19 cellular contexts compared by ENCODE assay signal in the genomic region with DNA sequence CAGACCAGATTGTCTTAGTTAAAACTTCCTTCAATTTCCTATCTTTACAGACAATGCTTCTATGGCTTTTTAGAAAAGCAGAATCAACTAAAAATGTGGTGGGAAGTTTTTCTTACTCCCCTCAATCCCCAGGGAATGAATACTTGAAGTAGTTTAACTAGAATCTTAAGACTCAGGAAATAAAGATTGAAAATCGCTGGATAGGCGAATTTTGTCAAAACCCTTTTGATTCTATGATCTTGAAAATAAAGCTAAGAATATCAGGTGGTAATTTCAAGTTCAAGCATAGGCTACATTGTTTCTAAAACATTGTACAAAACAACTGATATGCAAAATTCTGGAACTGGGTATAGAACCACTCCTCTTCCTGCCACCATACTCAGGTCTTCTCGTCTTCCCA.
DNase-seq lines count a peak whose midpoint lies in the region; TF ChIP-seq lines count a peak whose summit lies in the region.
"Had no signal": no experiment of that assay in that cellular context is flagged by ENCODE, and none has a peak within 500 bp of the region (broad histone marks: within the 10 kb centered on the region; RNA-seq: fewer than 3 reads in every experiment).

No MANE protein-coding gene starts in this region.

- H3K4me3 Mint-ChIP-seq in activated CD4-positive, alpha-beta T cell treated with anti-CD3 and anti-CD28 coated beads, Interleukin-2, amount 10 ng/mL, durations not matched to agents 24 days and 14 days: no peak overlapping the region
- no peak overlapping the region for H3K4me3 Mint-ChIP-seq in osteocyte (ENCODE audit: unreplicated experiment)
- H3K4me3 Mint-ChIP-seq: CD14-positive monocyte; CD4-positive, alpha-beta T cell; CD8-positive, alpha-beta memory T cell had no signal

- H3K9me3 ChIP-seq in SK-N-MC (ENCODE audit: low read depth, low read length) (no peaks in the 10 kb centered on the region), ascending aorta (no peaks in the 10 kb centered on the region)
- H3K9me3 ChIP-seq: BE2C; BLaER1 treated with 17β-estradiol and CSF1 and Interleukin-3, amounts not matched to agents 10 nM and 100 nM had no signal

- no peaks in the 10 kb centered on the region for H3K27me3 ChIP-seq in ascending aorta
- H3K27me3 ChIP-seq: BE2C; BLaER1 treated with 17β-estradiol and CSF1 and Interleukin-3, amounts not matched to agents 10 nM and 100 nM had no signal

- no peaks in the 10 kb centered on the region for H3K27me3 Mint-ChIP-seq in activated CD4-positive, alpha-beta T cell treated with anti-CD3 and anti-CD28 coated beads, Interleukin-2, amount 10 ng/mL, durations not matched to agents 24 days and 14 days
- H3K27me3 Mint-ChIP-seq in osteocyte (ENCODE audit: unreplicated experiment): peaks cover 2% of the 10 kb centered on the region
- H3K27me3 Mint-ChIP-seq: CD4-positive, alpha-beta T cell had no signal

- no peaks in the 10 kb centered on the region for H3K9me3 Mint-ChIP-seq in activated CD4-positive, alpha-beta T cell treated with anti-CD3 and anti-CD28 coated beads, Interleukin-2, amount 10 ng/mL, durations not matched to agents 24 days and 14 days
- no peaks in the 10 kb centered on the region for H3K9me3 Mint-ChIP-seq in osteocyte (ENCODE audit: unreplicated experiment)
- H3K9me3 Mint-ChIP-seq: CD4-positive, alpha-beta T cell; CD8-positive, alpha-beta memory T cell had no signal

- H3K36me3 ChIP-seq in SK-N-MC (ENCODE audit: insufficient read depth, low read length) (no peaks in the 10 kb centered on the region), ascending aorta (no peaks in the 10 kb centered on the region)
- H3K36me3 ChIP-seq: BE2C; BLaER1 treated with 17β-estradiol and CSF1 and Interleukin-3, amounts not matched to agents 10 nM and 100 nM had no signal

- H3K4me1 Mint-ChIP-seq in activated CD4-positive, alpha-beta T cell treated with anti-CD3 and anti-CD28 coated beads, Interleukin-2, amount 10 ng/mL, durations not matched to agents 24 days and 14 days: peaks cover 2% of the 10 kb centered on the region
- no peaks in the 10 kb centered on the region for H3K4me1 Mint-ChIP-seq in osteocyte (ENCODE audit: unreplicated experiment)
- H3K4me1 Mint-ChIP-seq: CD14-positive monocyte had no signal

- H3K27ac ChIP-seq in SK-N-MC (peak overlapping the region; percentile 9; the same call in 1 of the 2 replicates), ascending aorta (no peak overlapping the region)
- H3K27ac ChIP-seq: 22Rv1; BLaER1 treated with 17β-estradiol and CSF1 and Interleukin-3, amounts not matched to agents 10 nM and 100 nM had no signal

- H3K9ac ChIP-seq in SK-N-MC (ENCODE audit: insufficient read length): no peak overlapping the region
- H3K9ac ChIP-seq: BLaER1 treated with 17β-estradiol and CSF1 and Interleukin-3, amounts not matched to agents 10 nM and 100 nM had no signal

- DNase-seq in activated CD4-positive, alpha-beta T cell treated with anti-CD3 and anti-CD28 coated beads, Interleukin-2, amount 10 ng/mL, durations not matched to agents 24 days and 14 days: peak; percentile 6
- no peak for DNase-seq in activated CD4-positive, alpha-beta T cell treated with anti-CD3 and anti-CD28 coated beads for 4 hours
- DNase-seq in SK-N-MC (ENCODE audit: low read depth, low spot score) (peak; percentile 59), fibroblast of peridontal ligament (ENCODE audit: extremely low read depth) (peak; percentile 10), ascending aorta (ENCODE audit: low spot score in 2 of 2) (no peak), osteocyte (ENCODE audit: extremely low spot score, unreplicated experiment) (no peak)
- DNase-seq: ACHN; AML-193; BE2C; CD4-positive, alpha-beta T cell; CD8-positive, alpha-beta memory T cell; DMS 273 treated with DMSO at 0.1 percent for 48 hours; DMS79; GF-D8; H7; HCEC 1CT had no signal

- H3K27ac Mint-ChIP-seq in activated CD4-positive, alpha-beta T cell treated with anti-CD3 and anti-CD28 coated beads, Interleukin-2, amount 10 ng/mL, durations not matched to agents 24 days and 14 days: no peak overlapping the region
- H3K27ac Mint-ChIP-seq in osteocyte (ENCODE audit: unreplicated experiment): no peak overlapping the region
- H3K27ac Mint-ChIP-seq: CD14-positive monocyte; CD4-positive, alpha-beta T cell; CD8-positive, alpha-beta memory T cell had no signal

- peaks cover 0 to 3% of the 10 kb centered on the region in 2 donors for H3K4me1 ChIP-seq in ascending aorta
- H3K4me1 ChIP-seq: BE2C; BLaER1 treated with 17β-estradiol and CSF1 and Interleukin-3, amounts not matched to agents 10 nM and 100 nM had no signal

- H3K4me3 ChIP-seq in SK-N-MC (no peak overlapping the region), ascending aorta (no peak overlapping the region)
- H3K4me3 ChIP-seq: BLaER1 treated with 17β-estradiol and CSF1 and Interleukin-3, amounts not matched to agents 10 nM and 100 nM had no signal

- TF ChIP-seq CTCF in ascending aorta (IDR thresholded peaks at IDR 0.05) (no peak), osteocyte (IDR thresholded peaks at IDR 0.05) (no peak)

- intact Hi-C loops in activated CD4-positive, alpha-beta T cell treated with anti-CD3 and anti-CD28 coated beads, Interleukin-2, amount 10 ng/mL, durations not matched to agents 24 days and 14 days (cut with micrococcal nuclease): no loop called here
- intact Hi-C loops in ascending aorta (cut with DNase I): no loop called here

- H3K36me3 Mint-ChIP-seq in activated CD4-positive, alpha-beta T cell treated with anti-CD3 and anti-CD28 coated beads, Interleukin-2, amount 10 ng/mL, durations not matched to agents 24 days and 14 days (ENCODE audit: low read depth): no peaks in the 10 kb centered on the region
- H3K36me3 Mint-ChIP-seq in osteocyte (ENCODE audit: unreplicated experiment): no peaks in the 10 kb centered on the region
- H3K36me3 Mint-ChIP-seq: CD14-positive monocyte; CD8-positive, alpha-beta memory T cell had no signal

Comparison
In these comparisons a context has a peak if more than half of its experiments do, and no peak if none do; other contexts are left out.
1. DNase-seq: peak in activated CD4-positive, alpha-beta T cell treated with anti-CD3 and anti-CD28 coated beads, Interleukin-2, amount 10 ng/mL, durations not matched to agents 24 days and 14 days (single experiment), SK-N-MC (single experiment) and fibroblast of peridontal ligament (single experiment); none in activated CD4-positive, alpha-beta T cell treated with anti-CD3 and anti-CD28 coated beads for 4 hours (0 of 2), ascending aorta (0 of 2) and osteocyte (single experiment).